ENCODE assay signal across 20 cellular contexts in genomic region chr9:92155221-92155620, GRCh38. TPM values are rescaled to one million over a fixed set of nuclear protein-coding genes. Genes with fewer than 3 reads are reported as not detected.
DNase-seq lines count a peak whose midpoint lies in the region; ATAC-seq, FAIRE-seq and TF ChIP-seq lines count a peak whose summit lies in the region.
"Had no signal": no experiment of that assay in that cellular context is flagged by ENCODE, and none has a peak within 500 bp of the region (broad histone marks: within the 10 kb centered on the region; RNA-seq: fewer than 3 reads in every experiment).

No MANE protein-coding gene starts in this region.

- DNase-seq in coronary artery (ENCODE audit: low spot score) (peak; percentile 46), mesenteric fat pad (ENCODE audit: low spot score) (peak; percentile 78), pancreas (no peak)
- DNase-seq: ACHN; AML-193; Caco-2; CD4-positive, alpha-beta T cell; GOT3; H7; HFFc6 had no signal

- TF ChIP-seq CTCF in OCI-LY3 (IDR thresholded peaks at IDR 0.05; ENCODE audit: low read depth, low read length) (no peak), coronary artery (IDR thresholded peaks at IDR 0.05) (no peak), pancreas (IDR thresholded peaks at IDR 0.05) (no peak)

- no peak for ATAC-seq in HG03442 (IDR thresholded peaks at IDR 0.05; ENCODE audit: unreplicated experiment)
- no peak for ATAC-seq in pancreas
- no peak for ATAC-seq in HG02852 (IDR thresholded peaks at IDR 0.05; ENCODE audit: unreplicated experiment)
- ATAC-seq: HCT116, HepG2 had no signal

- FAIRE-seq in pancreas (lab: Jason Lieb, UNC) = no peak
- FAIRE-seq: A204.1, D721Med, G401.6, GM12891, HepG2 had no signal

- no peak overlapping the region for H3K9ac ChIP-seq in OCI-LY3 (ENCODE audit: low read length)

- H3K27me3 ChIP-seq in OCI-LY3 (ENCODE audit: low read depth, low read length) (no peaks in the 10 kb centered on the region), pancreas (no peaks in the 10 kb centered on the region)

- H3K4me3 ChIP-seq in OCI-LY3 (ENCODE audit: low read length) = no peak overlapping the region
- H3K4me3 ChIP-seq in coronary artery = no peak overlapping the region
- no peak overlapping the region for H3K4me3 ChIP-seq in pancreas

- no peaks in the 10 kb centered on the region for H3K36me3 ChIP-seq in OCI-LY3 (replicated peaks; ENCODE audit: low read depth, low read length)
- H3K36me3 ChIP-seq in pancreas = no peaks in the 10 kb centered on the region

- H3K27ac ChIP-seq in OCI-LY3 (ENCODE audit: low read length) (no peak overlapping the region), coronary artery (no peak overlapping the region), pancreas (no peak overlapping the region)
- H3K27ac ChIP-seq: C4-2B had no signal

- H4K20me1 ChIP-seq in OCI-LY3 (ENCODE audit: insufficient read depth, low read length) = no peaks in the 10 kb centered on the region

- H3K4me2 ChIP-seq in OCI-LY3 (ENCODE audit: low read length) = peak overlapping the region; percentile 6; the same call in 1 of the 2 replicates

- peaks cover 5% of the 10 kb centered on the region; the same call in 1 of the 2 replicates for H3K4me1 ChIP-seq in OCI-LY3 (ENCODE audit: low read length)
- H3K4me1 ChIP-seq in pancreas = no peaks in the 10 kb centered on the region
- H3K4me1 ChIP-seq: Caco-2 had no signal

- intact Hi-C loops in pancreas (cut with DNase I) = no loop called here

- H2AFZ ChIP-seq in OCI-LY3 (ENCODE audit: low read depth, low read length) = no peak overlapping the region; the same call in 1 of the 2 replicates

- H3K79me2 ChIP-seq in OCI-LY3 (ENCODE audit: low read length) = no peaks in the 10 kb centered on the region

- 79 to 88% methylated on average over 12 of the region's 12 CpGs for WGBS in pancreas, 2 donors

- H3K9me3 ChIP-seq in OCI-LY3 (ENCODE audit: insufficient read depth, low read length) = no peaks in the 10 kb centered on the region
- H3K9me3 ChIP-seq in pancreas = no peaks in the 10 kb centered on the region
- H3K9me3 ChIP-seq: Caco-2 had no signal

RNA-seq across cellular contexts. Expression of gene SPTLC1, which starts 40.0 kb away (rescaled TPM):
- total RNA-seq in mesenteric fat pad (60.1 TPM), pancreas (10 to 100 TPM; 20.9 to 36.0 (median 25.1) TPM)
- 10 to 100 TPM; 13.0 to 26.9 TPM for polyA plus RNA-seq in pancreas

Comparison
In these comparisons a context has a peak if more than half of its experiments do, and no peak if none do; other contexts are left out.
1. DNase-seq: peak in coronary artery (single experiment) and mesenteric fat pad (single experiment); none in pancreas (0 of 6).